Comparison of ENCODE assay signal across 19 cellular contexts in the genomic region with DNA sequence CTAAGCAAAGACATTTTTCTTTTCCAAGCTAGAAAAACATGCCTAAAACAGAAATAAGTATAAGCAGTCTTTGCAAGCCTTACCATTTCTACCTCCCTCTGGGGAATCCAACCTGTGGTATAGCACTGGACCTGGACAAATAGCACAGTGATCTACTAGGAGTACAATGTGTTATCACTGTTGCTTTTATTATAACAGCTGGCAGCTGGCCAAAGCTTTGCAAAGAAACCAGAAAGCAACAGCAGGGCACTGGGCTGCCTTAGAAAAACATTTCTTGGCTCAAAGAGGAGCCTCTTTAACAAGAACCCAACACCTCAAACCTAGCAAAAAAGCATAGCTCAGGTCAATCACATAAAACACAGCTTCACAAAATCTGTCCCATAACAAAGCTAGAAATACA.
DNase-seq lines count a peak whose midpoint lies in the region; ATAC-seq and TF ChIP-seq lines count a peak whose summit lies in the region.
"Had no signal": no experiment of that assay in that cellular context is flagged by ENCODE, and none has a peak within 500 bp of the region (broad histone marks: within the 10 kb centered on the region; RNA-seq: fewer than 3 reads in every experiment).

No MANE protein-coding gene starts in this region.

- no TSS peak for BruUV-seq in PC-3 (replicated peaks; lab: Mats Ljungman, UMichigan)

- H3K4me1 ChIP-seq in DOHH2 (ENCODE audit: control insufficient read depth, low read length): peaks cover 47% of the 10 kb centered on the region
- H3K4me1 ChIP-seq in SK-N-SH (ENCODE audit: control insufficient read depth in 1 of 2, insufficient read depth in 2 of 2, low read depth in 1 of 2, low read length in 1 of 2): no peaks in the 10 kb centered on the region; a peak in 1 of 4 replicates
- no peaks in the 10 kb centered on the region for H3K4me1 ChIP-seq in CD8-positive, alpha-beta T cell (ENCODE audit: insufficient read depth, low read length)
- no peaks in the 10 kb centered on the region for H3K4me1 ChIP-seq in PC-3 (ENCODE audit: insufficient read depth, low read length)
- H3K4me1 ChIP-seq: ascending aorta, tibial artery had no signal

- no peak overlapping the region for H3K4me3 ChIP-seq in DOHH2 (ENCODE audit: low read length)
- H3K4me3 ChIP-seq in SK-N-SH (ENCODE audit: low read depth in 2 of 2, low read length in 1 of 2): no peak overlapping the region
- H3K4me3 ChIP-seq in CD8-positive, alpha-beta T cell (ENCODE audit: low read depth, low read length): no peak overlapping the region
- no peak overlapping the region for H3K4me3 ChIP-seq in PC-3 (ENCODE audit: low read length)
- H3K4me3 ChIP-seq: ascending aorta, BLaER1, tibial artery had no signal

- H3K79me2 ChIP-seq in DOHH2 (ENCODE audit: control insufficient read depth, low read length): no peaks in the 10 kb centered on the region
- H3K79me2 ChIP-seq in SK-N-SH (ENCODE audit: insufficient read depth): no peaks in the 10 kb centered on the region
- H3K79me2 ChIP-seq in PC-3 (ENCODE audit: low read length): no peaks in the 10 kb centered on the region

- H3K4me2 ChIP-seq in DOHH2 (ENCODE audit: low read length) (peak overlapping the region; percentile 45), SK-N-SH (no peak overlapping the region), PC-3 (ENCODE audit: low read length) (no peak overlapping the region)
- H3K4me2 ChIP-seq: BLaER1 had no signal

- TF ChIP-seq EP300 in SK-N-SH (IDR thresholded peaks at IDR 0.05; ENCODE audit: borderline replicate concordance in 1 of 2, low read depth in 1 of 2, low read length in 1 of 2): no peak

- H3F3A ChIP-seq in DOHH2 (ENCODE audit: control insufficient read depth, insufficient read depth) (peaks cover 16% of the 10 kb centered on the region), SK-N-SH (replicated peaks; ENCODE audit: insufficient read depth) (no peaks in the 10 kb centered on the region), PC-3 (ENCODE audit: low read length, unreplicated experiment) (no peaks in the 10 kb centered on the region)

- H3K36me3 ChIP-seq in DOHH2 (ENCODE audit: control insufficient read depth, low read length): no peaks in the 10 kb centered on the region
- H3K36me3 ChIP-seq in SK-N-SH (replicated peaks in 1 of 2; ENCODE audit: control insufficient read depth in 1 of 2, insufficient read depth in 2 of 2, low read length in 1 of 2): no peaks in the 10 kb centered on the region
- no peaks in the 10 kb centered on the region for H3K36me3 ChIP-seq in CD8-positive, alpha-beta T cell (ENCODE audit: insufficient read depth, low read length)
- no peaks in the 10 kb centered on the region for H3K36me3 ChIP-seq in PC-3 (ENCODE audit: low read depth, low read length)
- H3K36me3 ChIP-seq: ascending aorta, BLaER1, tibial artery had no signal

- H3K9me3 Mint-ChIP-seq in CD8-positive, alpha-beta T cell: peaks cover 13% of the 10 kb centered on the region
- H3K9me3 Mint-ChIP-seq: activated B cell treated with CpG ODN at 0.5 μM for 24 hours had no signal

- no peak for ATAC-seq in HG03378 (IDR thresholded peaks at IDR 0.05; ENCODE audit: unreplicated experiment)
- no peak for ATAC-seq in CD8-positive, alpha-beta T cell
- no peak for ATAC-seq in PC-3
- ATAC-seq: activated CD8-positive, alpha-beta memory T cell treated with anti-CD3 and anti-CD28 coated beads, Interleukin-2, amount 10 ng/mL, durations not matched to agents 7 days and 5 days; sciatic nerve had no signal

- H3K4me1 Mint-ChIP-seq in CD8-positive, alpha-beta T cell (ENCODE audit: low read depth): no peaks in the 10 kb centered on the region
- H3K4me1 Mint-ChIP-seq: activated CD8-positive, alpha-beta memory T cell treated with anti-CD3 and anti-CD28 coated beads, Interleukin-2, amount 10 ng/mL, durations not matched to agents 7 days and 5 days had no signal

- DNase-seq in LHCN-M2 (ENCODE audit: low read depth): peak; percentile 11
- peak; percentile 14 for DNase-seq in SK-N-SH
- DNase-seq in iris pigment epithelial cell (ENCODE audit: low read depth): peak; percentile 28
- no peak for DNase-seq in AG20443 (ENCODE audit: low spot score)
- DNase-seq in CD8-positive, alpha-beta T cell: no peak
- DNase-seq in PC-3: no peak
- DNase-seq: activated B cell treated with CpG ODN at 0.5 μM for 24 hours; activated CD8-positive, alpha-beta memory T cell treated with anti-CD3 and anti-CD28 coated beads, Interleukin-2, amount 10 ng/mL, durations not matched to agents 7 days and 5 days; activated effector memory CD4-positive, alpha-beta T cell treated with Interleukin-2 at 50 U/mL for 16 hours; GDM1; nucleus accumbens; stimulated activated CD4-positive, alpha-beta T cell treated with anti-CD3 and anti-CD28 coated beads, Interleukin-4, amount 100 ng/mL, for 1 hour; tibial artery had no signal

- H3K36me3 Mint-ChIP-seq in CD8-positive, alpha-beta T cell: no peaks in the 10 kb centered on the region
- H3K36me3 Mint-ChIP-seq: activated CD8-positive, alpha-beta memory T cell treated with anti-CD3 and anti-CD28 coated beads, Interleukin-2, amount 10 ng/mL, durations not matched to agents 7 days and 5 days had no signal

- no peaks in the 10 kb centered on the region for H3K27me3 Mint-ChIP-seq in CD8-positive, alpha-beta T cell (ENCODE audit: low read depth)
- H3K27me3 Mint-ChIP-seq: activated B cell treated with CpG ODN at 0.5 μM for 24 hours; activated CD8-positive, alpha-beta memory T cell treated with anti-CD3 and anti-CD28 coated beads, Interleukin-2, amount 10 ng/mL, durations not matched to agents 7 days and 5 days had no signal

- H3K27ac ChIP-seq in DOHH2 (ENCODE audit: low read depth, low read length) (no peak overlapping the region), SK-N-SH (ENCODE audit: low read depth in 2 of 2, low read length in 1 of 2) (no peak overlapping the region), PC-3 (ENCODE audit: low read length) (no peak overlapping the region)
- no peak overlapping the region for H3K27ac ChIP-seq in CD8-positive, alpha-beta T cell (ENCODE audit: low read depth, low read length)
- H3K27ac ChIP-seq: ascending aorta, BLaER1, RWPE1, tibial artery had no signal

- H4K20me1 ChIP-seq in DOHH2 (ENCODE audit: control insufficient read depth, insufficient read depth, low read depth, low read length): no peaks in the 10 kb centered on the region
- no peaks in the 10 kb centered on the region for H4K20me1 ChIP-seq in SK-N-SH (ENCODE audit: insufficient read depth)
- no peaks in the 10 kb centered on the region for H4K20me1 ChIP-seq in PC-3 (ENCODE audit: low read length)
- H4K20me1 ChIP-seq: BLaER1 had no signal

- H3K9me3 ChIP-seq in DOHH2 (ENCODE audit: control insufficient read depth, insufficient read depth, low read length): no peaks in the 10 kb centered on the region
- H3K9me3 ChIP-seq in SK-N-SH: no peaks in the 10 kb centered on the region
- no peaks in the 10 kb centered on the region for H3K9me3 ChIP-seq in CD8-positive, alpha-beta T cell (ENCODE audit: low read length)
- H3K9me3 ChIP-seq in PC-3 (ENCODE audit: low read length): no peaks in the 10 kb centered on the region; the same call in 1 of the 2 replicates
- H3K9me3 ChIP-seq: ascending aorta, BLaER1, tibial artery had no signal

- no peak for TF ChIP-seq RAD21 in SK-N-SH (IDR thresholded peaks at IDR 0.05; ENCODE audit: low read length)

- H3K9me2 ChIP-seq in DOHH2 (replicated peaks; ENCODE audit: control insufficient read depth, low read length): no peaks in the 10 kb centered on the region
- no peaks in the 10 kb centered on the region for H3K9me2 ChIP-seq in SK-N-SH
- H3K9me2 ChIP-seq in PC-3 (replicated peaks; ENCODE audit: low read length): no peaks in the 10 kb centered on the region

- POLR2A ChIA-PET in SK-N-SH (lab: Yijun Ruan, JAX) (no interaction called here), PC-3 (lab: Charles Lee; ENCODE audit: unreplicated experiment) (no interaction called here)
- POLR2A ChIA-PET in CD8-positive, alpha-beta T cell (lab: Charles Lee): no interaction called here

- CTCF ChIA-PET in SK-N-SH (lab: Yijun Ruan, JAX) (no interaction called here), PC-3 (lab: Charles Lee) (no interaction called here)
- CTCF ChIA-PET in CD8-positive, alpha-beta T cell (lab: Charles Lee): no interaction called here

- no peak overlapping the region for H3K4me3 Mint-ChIP-seq in CD8-positive, alpha-beta T cell
- H3K4me3 Mint-ChIP-seq: activated B cell treated with CpG ODN at 0.5 μM for 24 hours; activated CD8-positive, alpha-beta memory T cell treated with anti-CD3 and anti-CD28 coated beads, Interleukin-2, amount 10 ng/mL, durations not matched to agents 7 days and 5 days had no signal

- H3K27me3 ChIP-seq in DOHH2 (ENCODE audit: control insufficient read depth, low read length) (no peaks in the 10 kb centered on the region), SK-N-SH (ENCODE audit: insufficient read depth) (no peaks in the 10 kb centered on the region), PC-3 (ENCODE audit: low read length) (peaks cover 73% of the 10 kb centered on the region)
- H3K27me3 ChIP-seq in CD8-positive, alpha-beta T cell (ENCODE audit: insufficient read depth, low read length): no peaks in the 10 kb centered on the region
- H3K27me3 ChIP-seq: ascending aorta, BLaER1, tibial artery had no signal

- H2AFZ ChIP-seq in SK-N-SH (ENCODE audit: low read depth) (no peak overlapping the region), PC-3 (ENCODE audit: low read length) (no peak overlapping the region)

- TF ChIP-seq CTCF in DOHH2 (IDR thresholded peaks at IDR 0.05; ENCODE audit: low read depth, low read length, poor library complexity, severe bottlenecking) (no peak), SK-N-SH (IDR thresholded peaks at IDR 0.05) (no peak), PC-3 (conservative IDR thresholded peaks at IDR 0.05; ENCODE audit: low read depth, low read length) (no peak)
- no peak for TF ChIP-seq CTCF in CD8-positive, alpha-beta T cell (IDR thresholded peaks at IDR 0.05)

- no peak overlapping the region for H3K27ac Mint-ChIP-seq in CD8-positive, alpha-beta T cell
- H3K27ac Mint-ChIP-seq: activated B cell treated with CpG ODN at 0.5 μM for 24 hours; activated CD8-positive, alpha-beta memory T cell treated with anti-CD3 and anti-CD28 coated beads, Interleukin-2, amount 10 ng/mL, durations not matched to agents 7 days and 5 days had no signal

- H3K9ac ChIP-seq in SK-N-SH (no peak overlapping the region), PC-3 (ENCODE audit: low read length) (no peak overlapping the region)
- H3K9ac ChIP-seq: BLaER1 had no signal

- intact Hi-C loops in CD8-positive, alpha-beta T cell (cut with DNase I, micrococcal nuclease): no loop called here
- intact Hi-C loops in PC-3 (cut with micrococcal nuclease): no loop called here

TF ChIP-seq in SK-N-SH, 30 proteins besides CTCF, POLR2A, EP300 and RAD21 (continues in another document):
- TF ChIP-seq, protein P1, sequence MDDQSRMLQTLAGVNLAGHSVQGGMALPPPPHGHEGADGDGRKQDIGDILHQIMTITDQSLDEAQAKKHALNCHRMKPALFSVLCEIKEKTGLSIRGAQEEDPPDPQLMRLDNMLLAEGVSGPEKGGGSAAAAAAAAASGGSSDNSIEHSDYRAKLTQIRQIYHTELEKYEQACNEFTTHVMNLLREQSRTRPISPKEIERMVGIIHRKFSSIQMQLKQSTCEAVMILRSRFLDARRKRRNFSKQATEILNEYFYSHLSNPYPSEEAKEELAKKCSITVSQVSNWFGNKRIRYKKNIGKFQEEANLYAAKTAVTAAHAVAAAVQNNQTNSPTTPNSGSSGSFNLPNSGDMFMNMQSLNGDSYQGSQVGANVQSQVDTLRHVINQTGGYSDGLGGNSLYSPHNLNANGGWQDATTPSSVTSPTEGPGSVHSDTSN (IDR thresholded peaks at IDR 0.05): no peak
- no peak for TF ChIP-seq CHD2 (IDR thresholded peaks at IDR 0.05; ENCODE audit: low read length, partially characterized antibody)

Comparison
In these comparisons a context has a peak if more than half of its experiments do, and no peak if none do; other contexts are left out.
1. DNase-seq: peak in LHCN-M2 (single experiment), SK-N-SH (single experiment) and iris pigment epithelial cell (single experiment); none in AG20443 (single experiment), CD8-positive, alpha-beta T cell (0 of 7) and PC-3 (single experiment).